In the genomic region with DNA sequence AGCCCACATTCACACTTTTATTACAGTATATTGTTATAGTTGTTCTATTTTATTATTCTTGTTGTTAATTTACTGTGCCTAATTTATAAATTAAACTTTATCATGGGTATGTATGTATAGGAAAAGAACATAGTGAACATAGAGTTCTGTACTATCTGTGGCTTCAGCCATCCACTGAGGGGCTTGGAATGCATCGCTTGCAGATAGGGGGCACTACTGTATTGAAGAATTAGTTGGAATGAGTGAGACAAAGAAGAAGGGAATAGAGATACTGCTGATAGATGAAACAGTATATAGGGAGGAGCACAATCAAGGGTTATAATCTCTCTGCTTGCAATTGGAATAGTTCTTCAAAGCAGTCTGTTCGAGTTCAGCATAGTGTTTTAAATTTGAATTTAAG, we compare ENCODE assay signal across 15 cellular contexts.
DNase-seq lines count a peak whose midpoint lies in the region; FAIRE-seq and TF ChIP-seq lines count a peak whose summit lies in the region.
"Had no signal": no experiment of that assay in that cellular context is flagged by ENCODE, and none has a peak within 500 bp of the region (broad histone marks: within the 10 kb centered on the region; RNA-seq: fewer than 3 reads in every experiment).

No MANE protein-coding gene starts in this region.

- H2AFZ ChIP-seq in OCI-LY3 (ENCODE audit: low read depth, low read length) (no peak overlapping the region), hepatocyte (no peak overlapping the region)

- H3K36me3 ChIP-seq in OCI-LY3 (replicated peaks; ENCODE audit: low read depth, low read length) (no peaks in the 10 kb centered on the region), hepatocyte (replicated peaks; ENCODE audit: insufficient read depth, low read depth) (no peaks in the 10 kb centered on the region), Peyer's patch (no peaks in the 10 kb centered on the region)
- H3K36me3 ChIP-seq: ascending aorta, neutrophil had no signal

- FAIRE-seq in GM19239 (lab: Jason Lieb, UNC) = no peak
- FAIRE-seq in H54 (lab: Jason Lieb, UNC) = no peak

- no peak overlapping the region for H3K4me3 ChIP-seq in GM12864 (ENCODE audit: low read depth, low read length)
- H3K4me3 ChIP-seq in OCI-LY3 (ENCODE audit: low read length) = no peak overlapping the region
- no peak overlapping the region for H3K4me3 ChIP-seq in hepatocyte
- H3K4me3 ChIP-seq in Peyer's patch = no peak overlapping the region
- H3K4me3 ChIP-seq: ascending aorta had no signal

- no peaks in the 10 kb centered on the region for H3K79me2 ChIP-seq in OCI-LY3 (ENCODE audit: low read length)
- H3K79me2 ChIP-seq in hepatocyte = no peaks in the 10 kb centered on the region

- no peaks in the 10 kb centered on the region for H3K9me2 ChIP-seq in hepatocyte (replicated peaks; ENCODE audit: insufficient read depth)

- no peaks in the 10 kb centered on the region for H4K20me1 ChIP-seq in OCI-LY3 (ENCODE audit: insufficient read depth, low read length)
- no peaks in the 10 kb centered on the region for H4K20me1 ChIP-seq in hepatocyte (ENCODE audit: insufficient read depth, poor library complexity, severe bottlenecking)

- peaks cover 26% of the 10 kb centered on the region for H3K4me1 ChIP-seq in OCI-LY3 (ENCODE audit: low read length)
- no peaks in the 10 kb centered on the region for H3K4me1 ChIP-seq in hepatocyte (ENCODE audit: insufficient read depth)
- H3K4me1 ChIP-seq in Peyer's patch = peaks cover 0 to 15% (median 0%) of the 10 kb centered on the region in 4 donors
- H3K4me1 ChIP-seq: ascending aorta had no signal

- peak; percentile 26 for TF ChIP-seq CTCF in C4-2B (conservative IDR thresholded peaks at IDR 0.05)
- peak; percentile 7 for TF ChIP-seq CTCF in GM12864 (IDR thresholded peaks at IDR 0.05; ENCODE audit: low read depth, low read length, missing control alignments)
- TF ChIP-seq CTCF in OCI-LY3 (IDR thresholded peaks at IDR 0.05; ENCODE audit: low read depth, low read length) = peak; percentile 53
- peak; percentile 11 for TF ChIP-seq CTCF in hepatocyte (IDR thresholded peaks at IDR 0.05; ENCODE audit: poor library complexity)
- TF ChIP-seq CTCF in Peyer's patch (IDR thresholded peaks at IDR 0.05) = no peak

- DNase-seq in GM12864 (ENCODE audit: low read depth) = no peak
- DNase-seq in hepatocyte (ENCODE audit: low spot score) = no peak
- no peak for DNase-seq in Peyer's patch
- DNase-seq in GM19239 (ENCODE audit: insufficient read length, low spot score) = no peak
- no peak for DNase-seq in H54 (ENCODE audit: insufficient read length, low spot score)
- DNase-seq in SKM-1 treated with dmso at 0.1 percent for 144 hours (lab: John Stamatoyannopoulos, UW; ENCODE audit: unreplicated experiment) = no peak
- DNase-seq: activated CD4-positive, alpha-beta T cell treated with anti-CD3 and anti-CD28 coated beads, Interleukin-2, amount 10 ng/mL, durations not matched to agents 24 days and 14 days; CD4-positive, CD25-positive, alpha-beta regulatory T cell; left colon; NCI-H1092 treated with DMSO at 0.1 percent for 48 hours; NCI-H510A treated with DMSO at 0.1 percent for 48 hours had no signal

- TF ChIP-seq POLR2A in Peyer's patch (IDR thresholded peaks at IDR 0.05) = no peak
- TF ChIP-seq POLR2A in H54 (IDR thresholded peaks at IDR 0.05; ENCODE audit: low read depth, low read length) = no peak

- no peak overlapping the region for H3K27ac ChIP-seq in C4-2B
- no peak overlapping the region for H3K27ac ChIP-seq in OCI-LY3 (ENCODE audit: low read length)
- H3K27ac ChIP-seq in hepatocyte = no peak overlapping the region
- H3K27ac ChIP-seq in Peyer's patch = no peak overlapping the region
- H3K27ac ChIP-seq: ascending aorta, neutrophil had no signal

- WGBS in hepatocyte (ENCODE audit: low lambda C conversion rate, missing lambda C conversion rate) = 45% methylated on average over 2 of the region's 2 CpGs

- H3K9me3 ChIP-seq in OCI-LY3 (ENCODE audit: insufficient read depth, low read length) (no peaks in the 10 kb centered on the region), hepatocyte (ENCODE audit: low read depth) (no peaks in the 10 kb centered on the region), Peyer's patch (no peaks in the 10 kb centered on the region)
- H3K9me3 ChIP-seq: ascending aorta, neutrophil had no signal

- no peak overlapping the region for H3K9ac ChIP-seq in OCI-LY3 (ENCODE audit: low read length)

- H3K27me3 ChIP-seq in OCI-LY3 (ENCODE audit: low read depth, low read length) = 0 out of 2 replicates have a peak, but pooled peaks cover 17% of the 10 kb centered on the region
- no peaks in the 10 kb centered on the region for H3K27me3 ChIP-seq in hepatocyte
- H3K27me3 ChIP-seq in Peyer's patch = no peaks in the 10 kb centered on the region
- H3K27me3 ChIP-seq: ascending aorta, neutrophil had no signal

- H3K4me2 ChIP-seq in OCI-LY3 (ENCODE audit: low read length) (no peak overlapping the region), hepatocyte (no peak overlapping the region)

Comparison
In these comparisons a context has a peak if more than half of its experiments do, and no peak if none do; other contexts are left out.
1. CTCF ChIP-seq: peak in C4-2B (single experiment), GM12864 (single experiment), OCI-LY3 (single experiment) and hepatocyte (single experiment); none in Peyer's patch (0 of 6).